In genomic region chr16:185213-185612, GRCh38 we compare ENCODE assay signal across 16 cellular contexts. TPM values are rescaled to one million over a fixed set of nuclear protein-coding genes. Genes with fewer than 3 reads are reported as not detected.
DNase-seq lines count a peak whose midpoint lies in the region; ATAC-seq and TF ChIP-seq lines count a peak whose summit lies in the region.
"Had no signal": no experiment of that assay in that cellular context is flagged by ENCODE, and none has a peak within 500 bp of the region (broad histone marks: within the 10 kb centered on the region; RNA-seq: fewer than 3 reads in every experiment).

No MANE protein-coding gene starts in this region.

- H3K27ac Mint-ChIP-seq in T-helper 17 cell (peak overlapping the region; percentile 8), mesothelial cell of epicardium (peak overlapping the region; percentile 30)

- H3K4me1 Mint-ChIP-seq in T-helper 17 cell: peaks cover 6% of the 10 kb centered on the region
- peaks cover 2% of the 10 kb centered on the region for H3K4me1 Mint-ChIP-seq in mesothelial cell of epicardium
- H3K4me1 Mint-ChIP-seq: H9 had no signal

- H3K4me2 ChIP-seq in osteoblast (ENCODE audit: insufficient read depth, low read length): no peak overlapping the region
- H3K4me2 ChIP-seq: BLaER1 treated with 17β-estradiol and CSF1 and Interleukin-3, amounts not matched to agents 10 nM and 100 nM had no signal

- H3K9me3 ChIP-seq in T-helper 17 cell (ENCODE audit: control insufficient read depth, low read length, poor library complexity, severe bottlenecking) (no peaks in the 10 kb centered on the region), osteoblast (ENCODE audit: low read depth, low read length) (no peaks in the 10 kb centered on the region)
- H3K9me3 ChIP-seq: BLaER1 treated with 17β-estradiol and CSF1 and Interleukin-3, amounts not matched to agents 10 nM and 100 nM had no signal

- H4K20me1 ChIP-seq in osteoblast (ENCODE audit: insufficient read depth, low read length): peaks cover 26% of the 10 kb centered on the region

- no peak overlapping the region for H3K27ac ChIP-seq in osteoblast (ENCODE audit: low read depth, low read length)
- peak overlapping the region in 1 of 59 donors; percentile 11 for H3K27ac ChIP-seq in dorsolateral prefrontal cortex
- H3K27ac ChIP-seq: BLaER1 treated with 17β-estradiol and CSF1 and Interleukin-3, amounts not matched to agents 10 nM and 100 nM; GM23248; HL-60 had no signal

- peak overlapping the region; percentile 7 for H3K4me3 Mint-ChIP-seq in T-helper 17 cell
- H3K4me3 Mint-ChIP-seq in mesothelial cell of epicardium: no peak overlapping the region
- H3K4me3 Mint-ChIP-seq: CD4-positive, CD25-positive, alpha-beta regulatory T cell had no signal

- no peaks in the 10 kb centered on the region for H3K9me3 Mint-ChIP-seq in mesothelial cell of epicardium
- H3K9me3 Mint-ChIP-seq: CD4-positive, CD25-positive, alpha-beta regulatory T cell; H9 had no signal

- peaks cover 11% of the 10 kb centered on the region for H3K27me3 ChIP-seq in H7 (ENCODE audit: control insufficient read depth, insufficient read depth, low read length)
- no peaks in the 10 kb centered on the region for H3K27me3 ChIP-seq in osteoblast (ENCODE audit: insufficient read depth, low read length)
- peaks cover 0 to 7% (median 0%) of the 10 kb centered on the region in 45 donors for H3K27me3 ChIP-seq in dorsolateral prefrontal cortex

- H2AFZ ChIP-seq in osteoblast (ENCODE audit: low read length): no peak overlapping the region
- H2AFZ ChIP-seq: GM23248 had no signal

- DNase-seq in H7: peak; percentile 40
- no peak for DNase-seq in T-helper 17 cell
- no peak for DNase-seq in mesothelial cell of epicardium (ENCODE audit: low spot score in 2 of 2, unreplicated experiment in 2 of 2)
- peak; percentile 61 for DNase-seq in osteoblast (ENCODE audit: insufficient read length, low spot score, missing footprints)
- no peak for DNase-seq in G401 (ENCODE audit: low spot score)
- no peak for DNase-seq in dorsolateral prefrontal cortex
- DNase-seq in glomerular visceral epithelial cell (ENCODE audit: extremely low spot score): no peak
- DNase-seq: 8988T; ACHN; CD4-positive, CD25-positive, alpha-beta regulatory T cell; DMS53; GM23248; H9 had no signal

- no peak for ATAC-seq in T-helper 17 cell
- ATAC-seq in HG03432 (IDR thresholded peaks at IDR 0.05; ENCODE audit: unreplicated experiment): no peak

- H3K36me3 ChIP-seq in H7 (replicated peaks; ENCODE audit: control insufficient read depth, insufficient read depth, low read length): peaks cover 16% of the 10 kb centered on the region
- H3K36me3 ChIP-seq in osteoblast (ENCODE audit: insufficient read depth, low read length): peaks cover 35% of the 10 kb centered on the region

- peaks cover 3% of the 10 kb centered on the region for H3K36me3 Mint-ChIP-seq in T-helper 17 cell (ENCODE audit: low read depth)
- peaks cover 31% of the 10 kb centered on the region for H3K36me3 Mint-ChIP-seq in mesothelial cell of epicardium

- TF ChIP-seq CTCF in mesothelial cell of epicardium (IDR thresholded peaks at IDR 0.05; ENCODE audit: unreplicated experiment): no peak
- no peak for TF ChIP-seq CTCF in osteoblast (IDR thresholded peaks at IDR 0.05; ENCODE audit: extremely low read depth, low read depth, low read length)
- TF ChIP-seq CTCF in dorsolateral prefrontal cortex (IDR thresholded peaks at IDR 0.05 in 54 of 56, conservative IDR thresholded peaks at IDR 0.05 in 2 of 56; ENCODE audit: low read depth in 1 of 56, partially characterized antibody in 56 of 56): no peak

- H3K27me3 Mint-ChIP-seq in T-helper 17 cell (no peaks in the 10 kb centered on the region), mesothelial cell of epicardium (ENCODE audit: low read depth) (no peaks in the 10 kb centered on the region)
- H3K27me3 Mint-ChIP-seq: CD4-positive, CD25-positive, alpha-beta regulatory T cell had no signal

- intact Hi-C loops in dorsolateral prefrontal cortex (cut with DNase I): no loop called here

- peaks cover 8% of the 10 kb centered on the region for H3K4me1 ChIP-seq in osteoblast (ENCODE audit: insufficient read depth, low read length)

- in situ Hi-C loops in G401 (cut with HindIII; ENCODE audit: low sequenced_read_pairs): no loop called here

- H3K79me2 ChIP-seq in osteoblast (ENCODE audit: insufficient read depth, low read length): no peaks in the 10 kb centered on the region

- H3K4me3 ChIP-seq in H7 (ENCODE audit: insufficient read depth, low read depth, low read length): no peak overlapping the region
- H3K4me3 ChIP-seq in osteoblast (ENCODE audit: insufficient read depth, low read length): no peak overlapping the region
- no peak overlapping the region for H3K4me3 ChIP-seq in dorsolateral prefrontal cortex
- H3K4me3 ChIP-seq: BLaER1 treated with 17β-estradiol and CSF1 and Interleukin-3, amounts not matched to agents 10 nM and 100 nM; GM23248 had no signal

RNA-seq across cellular contexts. Expression of gene HBQ1, which starts 5.0 kb away (rescaled TPM):
- total RNA-seq in H7 (2014; rRNA removed; shearing (Covaris generic)): 0.59 and 1.6 TPM in 2 replicates
- total RNA-seq in T-helper 17 cell (not detected), mesothelial cell of epicardium (0.60 to 1.1 TPM (median 0.91 TPM) in 3 replicates), osteoblast (not detected in 2 replicates), dorsolateral prefrontal cortex (10 to 100 TPM in 1 of 120 experiments, 1 to 10 TPM in 116, not detected in 3; 1.1 to 10.3 (median 4.3) TPM)
- total RNA-seq in G401 (2014; rRNA removed; shearing (Covaris generic)): 1.1 and 19.9 TPM in 2 replicates
- total RNA-seq: CD4-positive, CD25-positive, alpha-beta regulatory T cell; GM23248 had no signal

RNA-seq across cellular contexts. Expression of gene HBA1, which starts 8.7 kb away (rescaled TPM):
- not detected in 2 replicates for total RNA-seq in H7 (2014; rRNA removed; shearing (Covaris generic))
- total RNA-seq in T-helper 17 cell: 1 to 10 TPM in 1 of 2 donors, under 1 TPM in 1; 0.65 to 6.5 TPM
- not detected in 3 replicates for total RNA-seq in mesothelial cell of epicardium
- total RNA-seq in osteoblast: not detected in 2 replicates
- not detected in 2 replicates for total RNA-seq in G401 (2014; rRNA removed; shearing (Covaris generic))
- 1,000 to 10,000 TPM in 5 of 120 experiments, 100 to 1,000 TPM in 88, 10 to 100 TPM in 27; 16.7 to 2,013 (median 162) TPM for total RNA-seq in dorsolateral prefrontal cortex
- total RNA-seq: CD4-positive, CD25-positive, alpha-beta regulatory T cell; GM23248 had no signal

RNA-seq across cellular contexts. Expression of gene HBA2, which starts 12.5 kb away (rescaled TPM):
- not detected in 2 replicates for total RNA-seq in H7 (2014; rRNA removed; shearing (Covaris generic))
- total RNA-seq in T-helper 17 cell (not detected), mesothelial cell of epicardium (not detected in 3 replicates), osteoblast (not detected in 2 replicates), dorsolateral prefrontal cortex (1,000 to 10,000 TPM in 3 of 120 experiments, 100 to 1,000 TPM in 80, 10 to 100 TPM in 36, not detected in 1; 13.5 to 1,749 (median 153) TPM)
- not detected in 2 replicates for total RNA-seq in G401 (2014; rRNA removed; shearing (Covaris generic))
- total RNA-seq: GM23248, H9 had no signal

RNA-seq across cellular contexts. Expression of gene HBM, which starts 19.4 kb away (rescaled TPM):
- total RNA-seq in H7 (2014; rRNA removed; shearing (Covaris generic)): not detected in 2 replicates
- total RNA-seq in T-helper 17 cell (not detected), mesothelial cell of epicardium (not detected in 3 replicates), osteoblast (not detected in 2 replicates), dorsolateral prefrontal cortex (1 to 10 TPM in 15 of 120 experiments, not detected in 105; 1.1 to 2.5 (median 1.4) TPM)
- total RNA-seq in G401 (2014; rRNA removed; shearing (Covaris generic)): not detected in 2 replicates
- total RNA-seq: CD4-positive, CD25-positive, alpha-beta regulatory T cell; GM23248; H9 had no signal

RNA-seq across cellular contexts. Expression of gene HBZ, which starts 32.8 kb away (rescaled TPM):
- not detected in 2 replicates for total RNA-seq in H7 (2014; rRNA removed; shearing (Covaris generic))
- not detected for total RNA-seq in T-helper 17 cell
- not detected in 3 replicates for total RNA-seq in mesothelial cell of epicardium
- total RNA-seq in osteoblast: not detected in 2 replicates
- total RNA-seq in G401 (2014; rRNA removed; shearing (Covaris generic)): not detected in 2 replicates
- 1 to 10 TPM in 1 of 120 experiments, under 1 TPM in 9, not detected in 110; 0.60 to 1.2 (median 0.74) TPM for total RNA-seq in dorsolateral prefrontal cortex
- total RNA-seq: CD4-positive, CD25-positive, alpha-beta regulatory T cell; GM23248; H9 had no signal

Comparison
In these comparisons a context has a peak if more than half of its experiments do, and no peak if none do; other contexts are left out.
1. DNase-seq: peak in H7 (single experiment) and osteoblast (single experiment); none in T-helper 17 cell (0 of 3), mesothelial cell of epicardium (0 of 2), G401 (single experiment), dorsolateral prefrontal cortex (0 of 10) and glomerular visceral epithelial cell (single experiment).